ENCODE assay signal across 10 cellular contexts in genomic region chr12:113655479-113655878, GRCh38.
"Had no signal": no experiment of that assay in that cellular context is flagged by ENCODE, and none has a peak within 500 bp of the region (broad histone marks: within the 10 kb centered on the region; RNA-seq: fewer than 3 reads in every experiment).

No MANE protein-coding gene starts in this region.

- H3K36me3 ChIP-seq: HAP-1 had no signal

- DNase-seq: GM23248, GOT3, H7, H9, HCEC 1CT, HFFc6 had no signal

- H3K4me3 ChIP-seq: GM23248, GM23338, HAP-1 had no signal

- H3K27ac ChIP-seq: GM23248 had no signal

- FAIRE-seq: H1, H54 had no signal

- ATAC-seq: GM23338 had no signal

- H3K4me2 ChIP-seq: GM23338 had no signal

- H3K9me3 ChIP-seq: HAP-1 had no signal

- H2AFZ ChIP-seq: GM23248, GM23338 had no signal

- H3K9ac ChIP-seq: GM23248 had no signal

- H3K4me1 ChIP-seq: HAP-1 had no signal
